Comparison of ENCODE assay signal across 1 cellular context in the genomic region with DNA sequence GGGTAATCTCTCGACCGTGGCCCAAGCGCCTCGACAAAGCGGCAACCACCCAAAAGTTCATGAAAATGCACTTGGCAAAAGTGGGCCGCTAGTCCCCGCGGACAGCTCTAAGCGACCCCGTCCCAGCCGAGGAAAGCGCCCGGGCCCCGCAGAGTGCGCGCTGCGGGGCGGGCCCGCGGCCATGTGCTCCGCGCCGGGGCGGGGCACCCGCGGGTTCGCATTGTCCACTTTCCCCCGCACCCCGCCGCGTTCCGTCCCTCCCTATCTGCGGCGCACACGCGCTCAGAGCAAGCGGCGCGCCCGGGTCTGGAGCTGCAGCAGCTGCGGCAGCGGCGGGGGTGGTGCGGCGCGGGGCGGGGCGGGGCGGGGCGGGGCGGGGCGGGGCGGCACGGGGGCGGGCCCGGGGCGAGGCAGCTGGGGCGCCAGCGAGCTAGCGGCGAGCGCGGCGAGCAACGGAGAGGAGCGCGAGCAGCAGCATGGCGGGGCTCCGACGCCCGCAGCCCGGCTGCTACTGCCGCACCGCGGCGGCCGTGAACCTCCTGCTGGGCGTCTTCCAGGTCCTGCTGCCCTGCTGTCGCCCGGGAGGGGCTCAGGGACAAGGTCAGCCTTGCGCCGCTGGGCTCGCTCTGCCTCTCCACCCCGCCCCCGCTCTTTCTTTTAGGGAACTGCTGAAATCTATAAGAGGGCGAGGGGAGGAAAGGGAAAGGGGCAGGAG.
A peak's percentile ranks its signal among the peaks of the same experiment; 100 is the strongest.
TF ChIP-seq lines count a peak whose summit lies in the region.

A gene with protein sequence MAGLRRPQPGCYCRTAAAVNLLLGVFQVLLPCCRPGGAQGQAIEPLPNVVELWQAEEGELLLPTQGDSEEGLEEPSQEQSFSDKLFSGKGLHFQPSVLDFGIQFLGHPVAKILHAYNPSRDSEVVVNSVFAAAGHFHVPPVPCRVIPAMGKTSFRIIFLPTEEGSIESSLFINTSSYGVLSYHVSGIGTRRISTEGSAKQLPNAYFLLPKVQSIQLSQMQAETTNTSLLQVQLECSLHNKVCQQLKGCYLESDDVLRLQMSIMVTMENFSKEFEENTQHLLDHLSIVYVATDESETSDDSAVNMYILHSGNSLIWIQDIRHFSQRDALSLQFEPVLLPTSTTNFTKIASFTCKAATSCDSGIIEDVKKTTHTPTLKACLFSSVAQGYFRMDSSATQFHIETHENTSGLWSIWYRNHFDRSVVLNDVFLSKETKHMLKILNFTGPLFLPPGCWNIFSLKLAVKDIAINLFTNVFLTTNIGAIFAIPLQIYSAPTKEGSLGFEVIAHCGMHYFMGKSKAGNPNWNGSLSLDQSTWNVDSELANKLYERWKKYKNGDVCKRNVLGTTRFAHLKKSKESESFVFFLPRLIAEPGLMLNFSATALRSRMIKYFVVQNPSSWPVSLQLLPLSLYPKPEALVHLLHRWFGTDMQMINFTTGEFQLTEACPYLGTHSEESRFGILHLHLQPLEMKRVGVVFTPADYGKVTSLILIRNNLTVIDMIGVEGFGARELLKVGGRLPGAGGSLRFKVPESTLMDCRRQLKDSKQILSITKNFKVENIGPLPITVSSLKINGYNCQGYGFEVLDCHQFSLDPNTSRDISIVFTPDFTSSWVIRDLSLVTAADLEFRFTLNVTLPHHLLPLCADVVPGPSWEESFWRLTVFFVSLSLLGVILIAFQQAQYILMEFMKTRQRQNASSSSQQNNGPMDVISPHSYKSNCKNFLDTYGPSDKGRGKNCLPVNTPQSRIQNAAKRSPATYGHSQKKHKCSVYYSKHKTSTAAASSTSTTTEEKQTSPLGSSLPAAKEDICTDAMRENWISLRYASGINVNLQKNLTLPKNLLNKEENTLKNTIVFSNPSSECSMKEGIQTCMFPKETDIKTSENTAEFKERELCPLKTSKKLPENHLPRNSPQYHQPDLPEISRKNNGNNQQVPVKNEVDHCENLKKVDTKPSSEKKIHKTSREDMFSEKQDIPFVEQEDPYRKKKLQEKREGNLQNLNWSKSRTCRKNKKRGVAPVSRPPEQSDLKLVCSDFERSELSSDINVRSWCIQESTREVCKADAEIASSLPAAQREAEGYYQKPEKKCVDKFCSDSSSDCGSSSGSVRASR (N-terminal part only) (plus strand): TSS at position 439 of the 715 bp plus-strand sequence. CDS start 38 bp downstream, at position 477.

TF ChIP-seq in HepG2, 621 proteins besides CTCF, POLR2A, EP300 and RAD21 (continued from another document):
- TF ChIP-seq SAP130 (CRISPR knock-in tag; IDR thresholded peaks at IDR 0.05; ENCODE audit: low read depth) = peak; percentile 32; the same call in 1 of the 2 replicates
- no peak for TF ChIP-seq GPN1 (CRISPR knock-in tag; IDR thresholded peaks at IDR 0.05; ENCODE audit: borderline replicate concordance)
- TF ChIP-seq TCF12 (IDR thresholded peaks at IDR 0.05) = no peak
- TF ChIP-seq TCF12 (CRISPR knock-in tag; IDR thresholded peaks at IDR 0.05) = peak; percentile 44; the same call in 1 of the 2 replicates
- TF ChIP-seq ZNF12 (CRISPR knock-in tag; IDR thresholded peaks at IDR 0.05) = 0 out of 2 replicates have a peak, but pooled peaks have one; percentile 20
- TF ChIP-seq, protein P1, sequence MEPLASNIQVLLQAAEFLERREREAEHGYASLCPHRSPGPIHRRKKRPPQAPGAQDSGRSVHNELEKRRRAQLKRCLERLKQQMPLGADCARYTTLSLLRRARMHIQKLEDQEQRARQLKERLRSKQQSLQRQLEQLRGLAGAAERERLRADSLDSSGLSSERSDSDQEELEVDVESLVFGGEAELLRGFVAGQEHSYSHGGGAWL (CRISPR knock-in tag; IDR thresholded peaks at IDR 0.05) = peak; percentile 26; the same call in 1 of the 2 replicates
- TF ChIP-seq PHF8 (CRISPR knock-in tag; IDR thresholded peaks at IDR 0.05) = peak; percentile 65
- peak; percentile 63 for TF ChIP-seq RBFOX2 (IDR thresholded peaks at IDR 0.05; ENCODE audit: low read depth, low read length)
- TF ChIP-seq POLR2G (IDR thresholded peaks at IDR 0.05; ENCODE audit: low read depth, low read length) = peak; percentile 39; the same call in 1 of the 2 replicates
- TF ChIP-seq MIER3 (CRISPR knock-in tag; IDR thresholded peaks at IDR 0.05; ENCODE audit: borderline replicate concordance) = no peak
- 0 out of 2 replicates have a peak, but pooled peaks have one; percentile 5 for TF ChIP-seq KDM2A (CRISPR knock-in tag; IDR thresholded peaks at IDR 0.05; ENCODE audit: borderline replicate concordance, low read depth)
- TF ChIP-seq KLF6 (CRISPR knock-in tag; IDR thresholded peaks at IDR 0.05) = 0 out of 2 replicates have a peak, but pooled peaks have one; percentile 48
- no peak for TF ChIP-seq ZNF713 (CRISPR knock-in tag; IDR thresholded peaks at IDR 0.05)
- peak; percentile 38; the same call in 1 of the 2 replicates for TF ChIP-seq SP4 (CRISPR knock-in tag; IDR thresholded peaks at IDR 0.05)
- peak; percentile 7; the same call in 1 of the 2 replicates for TF ChIP-seq GABPB1 (CRISPR knock-in tag; IDR thresholded peaks at IDR 0.05)
- TF ChIP-seq, protein P2, sequence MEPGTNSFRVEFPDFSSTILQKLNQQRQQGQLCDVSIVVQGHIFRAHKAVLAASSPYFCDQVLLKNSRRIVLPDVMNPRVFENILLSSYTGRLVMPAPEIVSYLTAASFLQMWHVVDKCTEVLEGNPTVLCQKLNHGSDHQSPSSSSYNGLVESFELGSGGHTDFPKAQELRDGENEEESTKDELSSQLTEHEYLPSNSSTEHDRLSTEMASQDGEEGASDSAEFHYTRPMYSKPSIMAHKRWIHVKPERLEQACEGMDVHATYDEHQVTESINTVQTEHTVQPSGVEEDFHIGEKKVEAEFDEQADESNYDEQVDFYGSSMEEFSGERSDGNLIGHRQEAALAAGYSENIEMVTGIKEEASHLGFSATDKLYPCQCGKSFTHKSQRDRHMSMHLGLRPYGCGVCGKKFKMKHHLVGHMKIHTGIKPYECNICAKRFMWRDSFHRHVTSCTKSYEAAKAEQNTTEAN (CRISPR knock-in tag; conservative IDR thresholded peaks at IDR 0.05) = 0 out of 2 replicates have a peak, but pooled peaks have one; percentile 9
- TF ChIP-seq YY1 (IDR thresholded peaks at IDR 0.05; ENCODE audit: insufficient read depth, insufficient replicate concordance, low read depth, low read length) = peak; percentile 33
- 0 out of 2 replicates have a peak, but pooled peaks have one; percentile 48 for TF ChIP-seq MXD4 (CRISPR knock-in tag; IDR thresholded peaks at IDR 0.05)
